ENCODE assay signal across 10 cellular contexts in the genomic region with DNA sequence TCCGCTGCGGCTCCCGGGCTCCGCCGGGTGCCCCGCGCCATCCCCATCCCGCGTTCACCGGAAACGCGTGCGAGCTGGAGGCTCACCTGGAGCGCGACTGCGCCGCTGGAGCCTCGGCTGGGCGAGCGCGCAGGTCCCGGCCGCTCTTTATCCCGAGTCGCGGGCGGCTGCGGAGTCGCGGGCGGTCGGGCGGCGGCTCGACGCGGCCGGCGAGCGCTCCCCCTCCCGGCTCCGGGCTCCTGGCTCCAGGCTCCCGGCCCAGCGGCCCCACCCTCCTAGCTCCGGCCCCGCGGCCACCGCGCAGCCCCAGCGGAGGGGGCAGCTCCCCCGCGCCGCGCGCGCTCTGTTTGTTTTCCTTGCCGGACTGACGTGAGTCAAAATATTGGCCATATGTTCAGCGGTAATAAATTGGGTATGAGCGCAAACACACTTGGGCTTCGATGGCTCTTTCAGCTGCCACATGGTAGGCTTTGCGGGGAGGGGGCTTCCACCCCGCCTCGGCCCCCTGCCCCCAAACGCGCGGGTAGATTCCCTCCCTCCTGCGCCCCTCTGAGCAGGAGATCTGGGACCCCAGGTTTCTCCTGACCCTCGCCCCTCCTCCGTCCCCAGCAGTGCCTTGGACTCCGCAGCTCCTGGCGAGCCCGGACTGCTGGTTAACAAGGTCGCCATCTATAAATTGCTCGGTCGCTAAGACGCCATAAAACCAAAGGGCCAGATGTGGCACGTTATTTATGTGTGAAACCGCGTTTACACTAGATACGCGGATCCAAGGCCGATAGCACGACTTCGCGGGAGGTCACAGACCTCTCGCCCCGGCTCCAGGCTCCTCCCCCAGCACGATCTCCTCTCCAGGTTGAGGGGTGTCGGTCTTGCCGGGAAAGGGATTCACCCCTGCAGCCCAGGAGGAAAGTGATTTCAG. TPM values are rescaled to one million over a fixed set of nuclear protein-coding genes. Genes with fewer than 3 reads are reported as not detected.
DNase-seq lines count a peak whose midpoint lies in the region; FAIRE-seq and TF ChIP-seq lines count a peak whose summit lies in the region.
"Had no signal": no experiment of that assay in that cellular context is flagged by ENCODE, and none has a peak within 500 bp of the region (broad histone marks: within the 10 kb centered on the region; RNA-seq: fewer than 3 reads in every experiment).

No MANE protein-coding gene starts in this region.

- no peak for FAIRE-seq in RCC 7860 (lab: Jason Lieb, UNC)

- peaks cover 31% of the 10 kb centered on the region for H3K9me3 ChIP-seq in WERI-Rb-1 (ENCODE audit: severe bottlenecking)

- TF ChIP-seq CTCF in WERI-Rb-1 (IDR thresholded peaks at IDR 0.05; ENCODE audit: low read depth, low read length) = no peak

- CTCF ChIA-PET in activated naive CD4-positive, alpha-beta T cell treated with anti-CD3 and anti-CD28 coated beads, Interleukin-2, amount 10 ng/mL, durations not matched to agents 7 days and 5 days (lab: Charles Lee) = no interaction called here
- CTCF ChIA-PET in activated CD4-positive, alpha-beta memory T cell treated with anti-CD3 and anti-CD28 coated beads for 36 hours (lab: Charles Lee) = interaction anchor here (0.9 to 3.1 kb wide), 5 partner anchors 13 to 287 kb away, joined by 3 to 14 read pairs (median 3); no protein-coding TSS in a partner anchor

- POLR2A ChIA-PET in activated CD4-positive, alpha-beta memory T cell treated with anti-CD3 and anti-CD28 coated beads for 36 hours (lab: Charles Lee) = no interaction called here

- peaks cover 4% of the 10 kb centered on the region for H3K4me1 Mint-ChIP-seq in activated naive CD4-positive, alpha-beta T cell treated with anti-CD3 and anti-CD28 coated beads, Interleukin-2, amount 10 ng/mL, durations not matched to agents 7 days and 5 days
- peaks cover 28% of the 10 kb centered on the region for H3K4me1 Mint-ChIP-seq in activated CD4-positive, alpha-beta memory T cell treated with anti-CD3 and anti-CD28 coated beads for 36 hours (ENCODE audit: low read depth)

- peak overlapping the region; percentile 43 for H3K4me3 Mint-ChIP-seq in activated naive CD4-positive, alpha-beta T cell treated with anti-CD3 and anti-CD28 coated beads, Interleukin-2, amount 10 ng/mL, durations not matched to agents 7 days and 5 days
- H3K4me3 Mint-ChIP-seq in activated CD4-positive, alpha-beta memory T cell treated with anti-CD3 and anti-CD28 coated beads for 36 hours = peak overlapping the region; percentile 52

- H3K4me3 ChIP-seq in WERI-Rb-1 (ENCODE audit: low read depth, low read length) = no peak overlapping the region

- DNase-seq in activated naive CD4-positive, alpha-beta T cell treated with anti-CD3 and anti-CD28 coated beads, Interleukin-2, amount 10 ng/mL, durations not matched to agents 7 days and 5 days = no peak
- no peak for DNase-seq in activated naive CD4-positive, alpha-beta T cell treated with anti-CD3 and anti-CD28 coated beads, Interleukin-2, amount 50 U/mL, for 16 hours
- DNase-seq in activated CD4-positive, alpha-beta memory T cell treated with anti-CD3 and anti-CD28 coated beads for 36 hours = no peak
- DNase-seq in islet precursor cell (peak; percentile 55), superior temporal gyrus (ENCODE audit: extremely low spot score) (peak; percentile 40), RCC 7860 (ENCODE audit: low spot score) (no peak), WERI-Rb-1 (no peak)
- no peak for DNase-seq in stimulated activated CD4-positive, alpha-beta T cell treated with anti-CD3 and anti-CD28 coated beads, Interleukin-12 subunit alpha, Interleukin-12 subunit beta, amount 100 ng/mL, for 4 hours
- DNase-seq: IMR-90 had no signal

- H3K36me3 ChIP-seq in WERI-Rb-1 = no peaks in the 10 kb centered on the region

- peaks cover 3% of the 10 kb centered on the region for H3K36me3 Mint-ChIP-seq in activated naive CD4-positive, alpha-beta T cell treated with anti-CD3 and anti-CD28 coated beads, Interleukin-2, amount 10 ng/mL, durations not matched to agents 7 days and 5 days
- H3K36me3 Mint-ChIP-seq in activated CD4-positive, alpha-beta memory T cell treated with anti-CD3 and anti-CD28 coated beads for 36 hours = no peaks in the 10 kb centered on the region

- peak overlapping the region; percentile 84 for H3K27ac Mint-ChIP-seq in activated naive CD4-positive, alpha-beta T cell treated with anti-CD3 and anti-CD28 coated beads, Interleukin-2, amount 10 ng/mL, durations not matched to agents 7 days and 5 days
- peak overlapping the region; percentile 7 for H3K27ac Mint-ChIP-seq in activated CD4-positive, alpha-beta memory T cell treated with anti-CD3 and anti-CD28 coated beads for 36 hours

- H3K27me3 ChIP-seq in WERI-Rb-1 (ENCODE audit: insufficient read depth, low read depth, severe bottlenecking) = peaks cover 92% of the 10 kb centered on the region

- no peak overlapping the region for H3K27ac ChIP-seq in WERI-Rb-1

- intact Hi-C loops in activated CD4-positive, alpha-beta memory T cell treated with anti-CD3 and anti-CD28 coated beads for 36 hours (cut with micrococcal nuclease) = loop anchor here (5.0 kb wide), 1 partner anchor 180 kb away; no protein-coding TSS in a partner anchor

- no peaks in the 10 kb centered on the region for H3K9me3 Mint-ChIP-seq in activated naive CD4-positive, alpha-beta T cell treated with anti-CD3 and anti-CD28 coated beads, Interleukin-2, amount 10 ng/mL, durations not matched to agents 7 days and 5 days
- no peaks in the 10 kb centered on the region for H3K9me3 Mint-ChIP-seq in activated CD4-positive, alpha-beta memory T cell treated with anti-CD3 and anti-CD28 coated beads for 36 hours

- peaks cover 94% of the 10 kb centered on the region for H3K27me3 Mint-ChIP-seq in activated naive CD4-positive, alpha-beta T cell treated with anti-CD3 and anti-CD28 coated beads, Interleukin-2, amount 10 ng/mL, durations not matched to agents 7 days and 5 days
- H3K27me3 Mint-ChIP-seq in activated CD4-positive, alpha-beta memory T cell treated with anti-CD3 and anti-CD28 coated beads for 36 hours = peaks cover 79% of the 10 kb centered on the region

RNA-seq across cellular contexts. Expression of gene NKX2-2, which starts 8.9 kb away (rescaled TPM):
- total RNA-seq in activated CD4-positive, alpha-beta memory T cell treated with anti-CD3 and anti-CD28 coated beads for 36 hours = not detected
- total RNA-seq: IMR-90, lower leg skin had no signal

Comparison
In these comparisons a context has a peak if more than half of its experiments do, and no peak if none do; other contexts are left out.
1. DNase-seq: peak in islet precursor cell (single experiment) and superior temporal gyrus (single experiment); none in activated naive CD4-positive, alpha-beta T cell treated with anti-CD3 and anti-CD28 coated beads, Interleukin-2, amount 10 ng/mL, durations not matched to agents 7 days and 5 days (single experiment), activated naive CD4-positive, alpha-beta T cell treated with anti-CD3 and anti-CD28 coated beads, Interleukin-2, amount 50 U/mL, for 16 hours (single experiment), activated CD4-positive, alpha-beta memory T cell treated with anti-CD3 and anti-CD28 coated beads for 36 hours (single experiment), stimulated activated CD4-positive, alpha-beta T cell treated with anti-CD3 and anti-CD28 coated beads, Interleukin-12 subunit alpha, Interleukin-12 subunit beta, amount 100 ng/mL, for 4 hours (single experiment), RCC 7860 (single experiment) and WERI-Rb-1 (single experiment).